Comparison of ENCODE assay signal across 28 cellular contexts in genomic region chr6:20955751-20956150, GRCh38.
"Had no signal": no experiment of that assay in that cellular context is flagged by ENCODE, and none has a peak within 500 bp of the region (broad histone marks: within the 10 kb centered on the region; RNA-seq: fewer than 3 reads in every experiment).

No MANE protein-coding gene starts in this region.

- H3K27me3 ChIP-seq: brain microvascular endothelial cell had no signal

- DNase-seq: activated CD4-positive, alpha-beta memory T cell treated with anti-CD3 and anti-CD28 coated beads, Interleukin-2, amount 10 ng/mL, durations not matched to agents 7 days and 5 days; activated CD4-positive, alpha-beta T cell treated with anti-CD3 and anti-CD28 coated beads for 1 hour; activated CD4-positive, alpha-beta T cell treated with anti-CD3 and anti-CD28 coated beads for 48 hours; activated CD4-positive, CD25-positive, alpha-beta regulatory T cell; activated CD8-positive, alpha-beta memory T cell treated with anti-CD3 and anti-CD28 coated beads for 24 hours; activated CD8-positive, alpha-beta memory T cell treated with anti-CD3 and anti-CD28 coated beads, Interleukin-2, amount 10 ng/mL, durations not matched to agents 7 days and 5 days; activated CD8-positive, alpha-beta memory T cell treated with anti-CD3 and anti-CD28 coated beads, Interleukin-2, amount 50 U/mL, for 48 hours; activated effector memory CD4-positive, alpha-beta T cell treated with Interleukin-2 at 50 U/mL for 16 hours; activated naive CD4-positive, alpha-beta T cell treated with anti-CD3 and anti-CD28 coated beads, Interleukin-2, amount 10 ng/mL, durations not matched to agents 7 days and 5 days; activated naive CD8-positive, alpha-beta T cell treated with anti-CD3 and anti-CD28 coated beads, Interleukin-2, amount 50 U/mL, for 24 hours; activated T-cell treated with anti-CD3 and anti-CD28 coated beads, Interleukin-2, amount 50 U/mL, for 48 hours; anterior cingulate cortex; brain microvascular endothelial cell; central memory CD4-positive, alpha-beta T cell; Karpas-422; NCI-H1105 treated with DMSO at 0.1 percent for 48 hours; NCI-H1694; NCI-H2081 treated with DMSO at 0.1 percent for 48 hours; NCI-H345; NCI-H524 treated with DMSO at 0.1 percent for 48 hours; OCI-M1; Right ventricle myocardium superior; SW 1271; T-helper 1 cell; T-helper 2 cell; T-helper 9 cell; WERI-Rb-1 had no signal

- H3K27ac Mint-ChIP-seq: activated CD4-positive, alpha-beta memory T cell treated with anti-CD3 and anti-CD28 coated beads, Interleukin-2, amount 10 ng/mL, durations not matched to agents 7 days and 5 days; activated CD8-positive, alpha-beta memory T cell treated with anti-CD3 and anti-CD28 coated beads, Interleukin-2, amount 10 ng/mL, durations not matched to agents 7 days and 5 days; activated naive CD4-positive, alpha-beta T cell treated with anti-CD3 and anti-CD28 coated beads, Interleukin-2, amount 10 ng/mL, durations not matched to agents 7 days and 5 days; activated naive CD8-positive, alpha-beta T cell; activated naive CD8-positive, alpha-beta T cell treated with anti-CD3 and anti-CD28 coated beads, Interleukin-2, amount 50 U/mL, for 24 hours had no signal

- H3K27me3 Mint-ChIP-seq: activated CD4-positive, alpha-beta memory T cell treated with anti-CD3 and anti-CD28 coated beads, Interleukin-2, amount 10 ng/mL, durations not matched to agents 7 days and 5 days; activated CD8-positive, alpha-beta memory T cell treated with anti-CD3 and anti-CD28 coated beads, Interleukin-2, amount 10 ng/mL, durations not matched to agents 7 days and 5 days; activated naive CD4-positive, alpha-beta T cell treated with anti-CD3 and anti-CD28 coated beads, Interleukin-2, amount 10 ng/mL, durations not matched to agents 7 days and 5 days; activated naive CD8-positive, alpha-beta T cell; activated naive CD8-positive, alpha-beta T cell treated with anti-CD3 and anti-CD28 coated beads, Interleukin-2, amount 50 U/mL, for 24 hours had no signal

- ATAC-seq: activated CD8-positive, alpha-beta memory T cell treated with anti-CD3 and anti-CD28 coated beads, Interleukin-2, amount 10 ng/mL, durations not matched to agents 7 days and 5 days; activated naive CD8-positive, alpha-beta T cell treated with anti-CD3 and anti-CD28 coated beads, Interleukin-2, amount 50 U/mL, for 24 hours had no signal

- H3K4me3 Mint-ChIP-seq: activated CD4-positive, alpha-beta memory T cell treated with anti-CD3 and anti-CD28 coated beads, Interleukin-2, amount 10 ng/mL, durations not matched to agents 7 days and 5 days; activated CD8-positive, alpha-beta memory T cell treated with anti-CD3 and anti-CD28 coated beads, Interleukin-2, amount 10 ng/mL, durations not matched to agents 7 days and 5 days; activated naive CD4-positive, alpha-beta T cell treated with anti-CD3 and anti-CD28 coated beads, Interleukin-2, amount 10 ng/mL, durations not matched to agents 7 days and 5 days; activated naive CD8-positive, alpha-beta T cell; activated naive CD8-positive, alpha-beta T cell treated with anti-CD3 and anti-CD28 coated beads, Interleukin-2, amount 50 U/mL, for 24 hours had no signal

- H3K27ac ChIP-seq: brain microvascular endothelial cell, WERI-Rb-1 had no signal

- H3K4me1 Mint-ChIP-seq: activated CD4-positive, alpha-beta memory T cell treated with anti-CD3 and anti-CD28 coated beads, Interleukin-2, amount 10 ng/mL, durations not matched to agents 7 days and 5 days; activated CD8-positive, alpha-beta memory T cell treated with anti-CD3 and anti-CD28 coated beads, Interleukin-2, amount 10 ng/mL, durations not matched to agents 7 days and 5 days; activated naive CD4-positive, alpha-beta T cell treated with anti-CD3 and anti-CD28 coated beads, Interleukin-2, amount 10 ng/mL, durations not matched to agents 7 days and 5 days; activated naive CD8-positive, alpha-beta T cell treated with anti-CD3 and anti-CD28 coated beads, Interleukin-2, amount 50 U/mL, for 24 hours had no signal

- H3K9me3 Mint-ChIP-seq: activated CD4-positive, alpha-beta memory T cell treated with anti-CD3 and anti-CD28 coated beads, Interleukin-2, amount 10 ng/mL, durations not matched to agents 7 days and 5 days; activated naive CD4-positive, alpha-beta T cell treated with anti-CD3 and anti-CD28 coated beads, Interleukin-2, amount 10 ng/mL, durations not matched to agents 7 days and 5 days; activated naive CD8-positive, alpha-beta T cell treated with anti-CD3 and anti-CD28 coated beads, Interleukin-2, amount 50 U/mL, for 24 hours had no signal

- H3K36me3 ChIP-seq: brain microvascular endothelial cell had no signal
